In the genomic region with DNA sequence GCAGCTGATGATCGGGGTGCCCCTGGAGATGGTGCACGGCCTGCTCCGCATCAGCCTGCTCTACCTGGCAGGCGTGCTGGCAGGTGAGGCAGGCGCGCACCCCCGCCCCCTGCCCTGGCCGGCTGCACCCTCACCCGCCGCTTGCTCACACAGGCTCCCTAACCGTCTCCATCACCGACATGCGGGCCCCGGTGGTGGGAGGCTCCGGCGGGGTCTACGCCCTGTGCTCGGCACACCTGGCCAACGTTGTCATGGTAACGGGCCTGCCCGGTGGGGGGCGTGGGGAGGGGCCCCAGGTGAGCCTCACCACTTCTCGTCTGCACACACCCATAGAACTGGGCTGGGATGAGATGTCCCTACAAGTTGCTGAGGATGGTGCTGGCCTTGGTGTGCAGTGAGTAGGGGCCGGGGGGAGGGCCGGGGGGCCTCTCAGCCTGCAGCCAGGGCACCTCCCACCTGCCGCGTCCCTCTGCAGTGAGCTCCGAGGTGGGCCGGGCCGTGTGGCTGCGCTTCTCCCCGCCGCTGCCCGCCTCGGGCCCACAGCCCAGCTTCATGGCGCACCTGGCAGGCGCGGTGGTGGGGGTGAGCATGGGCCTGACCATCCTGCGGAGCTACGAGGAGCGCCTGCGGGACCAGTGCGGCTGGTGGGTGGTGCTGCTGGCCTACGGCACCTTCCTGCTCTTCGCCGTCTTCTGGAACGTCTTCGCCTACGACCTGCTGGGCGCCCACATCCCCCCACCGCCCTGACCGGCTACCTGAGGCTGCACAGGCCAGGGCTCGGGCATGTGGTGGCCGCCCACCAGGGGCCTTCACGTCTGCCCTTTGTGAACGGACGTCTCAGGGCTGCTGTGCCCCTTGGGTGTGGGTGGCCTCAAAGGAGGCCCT, we compare ENCODE assay signal across 2 cellular contexts.
TF ChIP-seq lines count a peak whose summit lies in the region.

No MANE protein-coding gene starts in this region.

TF ChIP-seq in HEK293, 187 proteins besides CTCF, POLR2A, EP300 and RAD21:
- TF ChIP-seq, protein P1, sequence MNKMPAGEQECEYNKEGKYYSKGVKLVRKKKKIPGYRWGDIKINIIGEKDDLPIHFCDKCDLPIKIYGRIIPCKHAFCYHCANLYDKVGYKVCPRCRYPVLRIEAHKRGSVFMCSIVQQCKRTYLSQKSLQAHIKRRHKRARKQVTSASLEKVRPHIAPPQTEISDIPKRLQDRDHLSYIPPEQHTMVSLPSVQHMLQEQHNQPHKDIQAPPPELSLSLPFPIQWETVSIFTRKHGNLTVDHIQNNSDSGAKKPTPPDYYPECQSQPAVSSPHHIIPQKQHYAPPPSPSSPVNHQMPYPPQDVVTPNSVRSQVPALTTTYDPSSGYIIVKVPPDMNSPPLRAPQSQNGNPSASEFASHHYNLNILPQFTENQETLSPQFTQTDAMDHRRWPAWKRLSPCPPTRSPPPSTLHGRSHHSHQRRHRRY (tag by site-specific recombination; IDR thresholded peaks at IDR 0.05), result no peak
- TF ChIP-seq ZNF37A (tag by site-specific recombination; IDR thresholded peaks at IDR 0.05) (no peak), PRDM1 (tag by site-specific recombination; IDR thresholded peaks at IDR 0.05) (no peak), GLIS2 (tag by site-specific recombination; IDR thresholded peaks at IDR 0.05) (0 out of 2 replicates have a peak, but pooled peaks have one; percentile 30), ZNF221 (tag by site-specific recombination; IDR thresholded peaks at IDR 0.05; ENCODE audit: borderline replicate concordance) (no peak), ZNF501 (tag by site-specific recombination; IDR thresholded peaks at IDR 0.05) (no peak), ZNF791 (tag by site-specific recombination; IDR thresholded peaks at IDR 0.05) (no peak), SP7 (tag by site-specific recombination; IDR thresholded peaks at IDR 0.05) (no peak), ZNF560 (tag by site-specific recombination; IDR thresholded peaks at IDR 0.05; ENCODE audit: borderline replicate concordance) (no peak), ZNF10 (tag by site-specific recombination; IDR thresholded peaks at IDR 0.05) (no peak), ZSCAN30 (tag by site-specific recombination; IDR thresholded peaks at IDR 0.05) (no peak), ZNF223 (tag by site-specific recombination; IDR thresholded peaks at IDR 0.05) (no peak), ZEB2 (tag by site-specific recombination; IDR thresholded peaks at IDR 0.05) (peak; percentile 37; the same call in 1 of the 2 replicates), ZFHX2 (tag by site-specific recombination; conservative IDR thresholded peaks at IDR 0.05) (0 out of 2 replicates have a peak, but pooled peaks have one; percentile 20), KLF8 (tag by site-specific recombination; IDR thresholded peaks at IDR 0.05) (peak; percentile 63; the same call in 1 of the 2 replicates), SETDB1 (IDR thresholded peaks at IDR 0.05; ENCODE audit: insufficient read length, low read length) (no peak), ZNF133 (tag by site-specific recombination; IDR thresholded peaks at IDR 0.05) (no peak), ZNF214 (tag by site-specific recombination; IDR thresholded peaks at IDR 0.05; ENCODE audit: borderline replicate concordance) (no peak)
- TF ChIP-seq, protein P2, sequence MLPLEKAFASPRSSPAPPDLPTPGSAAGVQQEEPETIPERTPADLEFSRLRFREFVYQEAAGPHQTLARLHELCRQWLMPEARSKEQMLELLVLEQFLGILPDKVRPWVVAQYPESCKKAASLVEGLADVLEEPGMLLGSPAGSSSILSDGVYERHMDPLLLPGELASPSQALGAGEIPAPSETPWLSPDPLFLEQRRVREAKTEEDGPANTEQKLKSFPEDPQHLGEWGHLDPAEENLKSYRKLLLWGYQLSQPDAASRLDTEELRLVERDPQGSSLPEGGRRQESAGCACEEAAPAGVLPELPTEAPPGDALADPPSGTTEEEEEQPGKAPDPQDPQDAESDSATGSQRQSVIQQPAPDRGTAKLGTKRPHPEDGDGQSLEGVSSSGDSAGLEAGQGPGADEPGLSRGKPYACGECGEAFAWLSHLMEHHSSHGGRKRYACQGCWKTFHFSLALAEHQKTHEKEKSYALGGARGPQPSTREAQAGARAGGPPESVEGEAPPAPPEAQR (tag by site-specific recombination; IDR thresholded peaks at IDR 0.05), result no peak
- TF ChIP-seq, protein P3, sequence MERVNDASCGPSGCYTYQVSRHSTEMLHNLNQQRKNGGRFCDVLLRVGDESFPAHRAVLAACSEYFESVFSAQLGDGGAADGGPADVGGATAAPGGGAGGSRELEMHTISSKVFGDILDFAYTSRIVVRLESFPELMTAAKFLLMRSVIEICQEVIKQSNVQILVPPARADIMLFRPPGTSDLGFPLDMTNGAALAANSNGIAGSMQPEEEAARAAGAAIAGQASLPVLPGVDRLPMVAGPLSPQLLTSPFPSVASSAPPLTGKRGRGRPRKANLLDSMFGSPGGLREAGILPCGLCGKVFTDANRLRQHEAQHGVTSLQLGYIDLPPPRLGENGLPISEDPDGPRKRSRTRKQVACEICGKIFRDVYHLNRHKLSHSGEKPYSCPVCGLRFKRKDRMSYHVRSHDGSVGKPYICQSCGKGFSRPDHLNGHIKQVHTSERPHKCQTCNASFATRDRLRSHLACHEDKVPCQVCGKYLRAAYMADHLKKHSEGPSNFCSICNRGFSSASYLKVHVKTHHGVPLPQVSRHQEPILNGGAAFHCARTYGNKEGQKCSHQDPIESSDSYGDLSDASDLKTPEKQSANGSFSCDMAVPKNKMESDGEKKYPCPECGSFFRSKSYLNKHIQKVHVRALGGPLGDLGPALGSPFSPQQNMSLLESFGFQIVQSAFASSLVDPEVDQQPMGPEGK (tag by site-specific recombination; IDR thresholded peaks at IDR 0.05), result peak; percentile 29; the same call in 1 of the 2 replicates
- TF ChIP-seq, protein P4, sequence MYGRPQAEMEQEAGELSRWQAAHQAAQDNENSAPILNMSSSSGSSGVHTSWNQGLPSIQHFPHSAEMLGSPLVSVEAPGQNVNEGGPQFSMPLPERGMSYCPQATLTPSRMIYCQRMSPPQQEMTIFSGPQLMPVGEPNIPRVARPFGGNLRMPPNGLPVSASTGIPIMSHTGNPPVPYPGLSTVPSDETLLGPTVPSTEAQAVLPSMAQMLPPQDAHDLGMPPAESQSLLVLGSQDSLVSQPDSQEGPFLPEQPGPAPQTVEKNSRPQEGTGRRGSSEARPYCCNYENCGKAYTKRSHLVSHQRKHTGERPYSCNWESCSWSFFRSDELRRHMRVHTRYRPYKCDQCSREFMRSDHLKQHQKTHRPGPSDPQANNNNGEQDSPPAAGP (tag by site-specific recombination; IDR thresholded peaks at IDR 0.05), result no peak
- TF ChIP-seq, protein P5, sequence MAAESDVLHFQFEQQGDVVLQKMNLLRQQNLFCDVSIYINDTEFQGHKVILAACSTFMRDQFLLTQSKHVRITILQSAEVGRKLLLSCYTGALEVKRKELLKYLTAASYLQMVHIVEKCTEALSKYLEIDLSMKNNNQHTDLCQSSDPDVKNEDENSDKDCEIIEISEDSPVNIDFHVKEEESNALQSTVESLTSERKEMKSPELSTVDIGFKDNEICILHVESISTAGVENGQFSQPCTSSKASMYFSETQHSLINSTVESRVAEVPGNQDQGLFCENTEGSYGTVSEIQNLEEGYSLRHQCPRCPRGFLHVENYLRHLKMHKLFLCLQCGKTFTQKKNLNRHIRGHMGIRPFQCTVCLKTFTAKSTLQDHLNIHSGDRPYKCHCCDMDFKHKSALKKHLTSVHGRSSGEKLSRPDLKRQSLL (tag by site-specific recombination; IDR thresholded peaks at IDR 0.05), result peak; percentile 79; the same call in 1 of the 2 replicates

TF ChIP-seq in SK-N-SH treated with all-trans-retinoic acid at 6 μM for 48 hours, 23 proteins besides CTCF, POLR2A, EP300 and RAD21 (continued from another document):
- TF ChIP-seq, protein P6, sequence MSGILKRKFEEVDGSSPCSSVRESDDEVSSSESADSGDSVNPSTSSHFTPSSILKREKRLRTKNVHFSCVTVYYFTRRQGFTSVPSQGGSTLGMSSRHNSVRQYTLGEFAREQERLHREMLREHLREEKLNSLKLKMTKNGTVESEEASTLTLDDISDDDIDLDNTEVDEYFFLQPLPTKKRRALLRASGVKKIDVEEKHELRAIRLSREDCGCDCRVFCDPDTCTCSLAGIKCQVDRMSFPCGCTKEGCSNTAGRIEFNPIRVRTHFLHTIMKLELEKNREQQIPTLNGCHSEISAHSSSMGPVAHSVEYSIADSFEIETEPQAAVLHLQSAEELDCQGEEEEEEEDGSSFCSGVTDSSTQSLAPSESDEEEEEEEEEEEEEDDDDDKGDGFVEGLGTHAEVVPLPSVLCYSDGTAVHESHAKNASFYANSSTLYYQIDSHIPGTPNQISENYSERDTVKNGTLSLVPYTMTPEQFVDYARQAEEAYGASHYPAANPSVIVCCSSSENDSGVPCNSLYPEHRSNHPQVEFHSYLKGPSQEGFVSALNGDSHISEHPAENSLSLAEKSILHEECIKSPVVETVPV (CRISPR knock-in tag; IDR thresholded peaks at IDR 0.05), result no peak
- TF ChIP-seq CSDC2 (CRISPR knock-in tag; IDR thresholded peaks at IDR 0.05) (no peak), ZNF8 (CRISPR knock-in tag; IDR thresholded peaks at IDR 0.05) (no peak), ZNF70 (CRISPR knock-in tag; IDR thresholded peaks at IDR 0.05) (no peak), ARNTL (CRISPR knock-in tag; IDR thresholded peaks at IDR 0.05; ENCODE audit: borderline replicate concordance, low read depth) (no peak), ZFP3 (CRISPR knock-in tag; IDR thresholded peaks at IDR 0.05) (no peak), TCF4 (CRISPR knock-in tag; IDR thresholded peaks at IDR 0.05; ENCODE audit: borderline replicate concordance) (no peak), ZC3H10 (CRISPR knock-in tag; IDR thresholded peaks at IDR 0.05) (no peak), BACH2 (CRISPR knock-in tag; IDR thresholded peaks at IDR 0.05; ENCODE audit: borderline replicate concordance) (no peak), PPARA (CRISPR knock-in tag; IDR thresholded peaks at IDR 0.05; ENCODE audit: borderline replicate concordance) (no peak), RARB (CRISPR knock-in tag; IDR thresholded peaks at IDR 0.05) (no peak), ZFP30 (CRISPR knock-in tag; IDR thresholded peaks at IDR 0.05) (no peak)
- TF ChIP-seq, protein P7, sequence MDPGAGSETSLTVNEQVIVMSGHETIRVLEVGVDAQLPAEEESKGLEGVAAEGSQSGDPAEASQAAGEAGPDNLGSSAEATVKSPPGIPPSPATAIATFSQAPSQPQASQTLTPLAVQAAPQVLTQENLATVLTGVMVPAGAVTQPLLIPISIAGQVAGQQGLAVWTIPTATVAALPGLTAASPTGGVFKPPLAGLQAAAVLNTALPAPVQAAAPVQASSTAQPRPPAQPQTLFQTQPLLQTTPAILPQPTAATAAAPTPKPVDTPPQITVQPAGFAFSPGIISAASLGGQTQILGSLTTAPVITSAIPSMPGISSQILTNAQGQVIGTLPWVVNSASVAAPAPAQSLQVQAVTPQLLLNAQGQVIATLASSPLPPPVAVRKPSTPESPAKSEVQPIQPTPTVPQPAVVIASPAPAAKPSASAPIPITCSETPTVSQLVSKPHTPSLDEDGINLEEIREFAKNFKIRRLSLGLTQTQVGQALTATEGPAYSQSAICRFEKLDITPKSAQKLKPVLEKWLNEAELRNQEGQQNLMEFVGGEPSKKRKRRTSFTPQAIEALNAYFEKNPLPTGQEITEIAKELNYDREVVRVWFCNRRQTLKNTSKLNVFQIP (CRISPR knock-in tag; IDR thresholded peaks at IDR 0.05; ENCODE audit: borderline replicate concordance, low read depth), result no peak
- TF ChIP-seq, protein P8, sequence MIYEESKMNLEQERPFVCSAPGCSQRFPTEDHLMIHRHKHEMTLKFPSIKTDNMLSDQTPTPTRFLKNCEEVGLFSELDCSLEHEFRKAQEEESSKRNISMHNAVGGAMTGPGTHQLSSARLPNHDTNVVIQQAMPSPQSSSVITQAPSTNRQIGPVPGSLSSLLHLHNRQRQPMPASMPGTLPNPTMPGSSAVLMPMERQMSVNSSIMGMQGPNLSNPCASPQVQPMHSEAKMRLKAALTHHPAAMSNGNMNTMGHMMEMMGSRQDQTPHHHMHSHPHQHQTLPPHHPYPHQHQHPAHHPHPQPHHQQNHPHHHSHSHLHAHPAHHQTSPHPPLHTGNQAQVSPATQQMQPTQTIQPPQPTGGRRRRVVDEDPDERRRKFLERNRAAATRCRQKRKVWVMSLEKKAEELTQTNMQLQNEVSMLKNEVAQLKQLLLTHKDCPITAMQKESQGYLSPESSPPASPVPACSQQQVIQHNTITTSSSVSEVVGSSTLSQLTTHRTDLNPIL (CRISPR knock-in tag; IDR thresholded peaks at IDR 0.05; ENCODE audit: low read depth), result no peak
- TF ChIP-seq, protein P9, sequence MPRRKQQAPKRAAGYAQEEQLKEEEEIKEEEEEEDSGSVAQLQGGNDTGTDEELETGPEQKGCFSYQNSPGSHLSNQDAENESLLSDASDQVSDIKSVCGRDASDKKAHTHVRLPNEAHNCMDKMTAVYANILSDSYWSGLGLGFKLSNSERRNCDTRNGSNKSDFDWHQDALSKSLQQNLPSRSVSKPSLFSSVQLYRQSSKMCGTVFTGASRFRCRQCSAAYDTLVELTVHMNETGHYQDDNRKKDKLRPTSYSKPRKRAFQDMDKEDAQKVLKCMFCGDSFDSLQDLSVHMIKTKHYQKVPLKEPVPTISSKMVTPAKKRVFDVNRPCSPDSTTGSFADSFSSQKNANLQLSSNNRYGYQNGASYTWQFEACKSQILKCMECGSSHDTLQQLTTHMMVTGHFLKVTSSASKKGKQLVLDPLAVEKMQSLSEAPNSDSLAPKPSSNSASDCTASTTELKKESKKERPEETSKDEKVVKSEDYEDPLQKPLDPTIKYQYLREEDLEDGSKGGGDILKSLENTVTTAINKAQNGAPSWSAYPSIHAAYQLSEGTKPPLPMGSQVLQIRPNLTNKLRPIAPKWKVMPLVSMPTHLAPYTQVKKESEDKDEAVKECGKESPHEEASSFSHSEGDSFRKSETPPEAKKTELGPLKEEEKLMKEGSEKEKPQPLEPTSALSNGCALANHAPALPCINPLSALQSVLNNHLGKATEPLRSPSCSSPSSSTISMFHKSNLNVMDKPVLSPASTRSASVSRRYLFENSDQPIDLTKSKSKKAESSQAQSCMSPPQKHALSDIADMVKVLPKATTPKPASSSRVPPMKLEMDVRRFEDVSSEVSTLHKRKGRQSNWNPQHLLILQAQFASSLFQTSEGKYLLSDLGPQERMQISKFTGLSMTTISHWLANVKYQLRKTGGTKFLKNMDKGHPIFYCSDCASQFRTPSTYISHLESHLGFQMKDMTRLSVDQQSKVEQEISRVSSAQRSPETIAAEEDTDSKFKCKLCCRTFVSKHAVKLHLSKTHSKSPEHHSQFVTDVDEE (CRISPR knock-in tag; IDR thresholded peaks at IDR 0.05), result no peak
